In the genomic region with DNA sequence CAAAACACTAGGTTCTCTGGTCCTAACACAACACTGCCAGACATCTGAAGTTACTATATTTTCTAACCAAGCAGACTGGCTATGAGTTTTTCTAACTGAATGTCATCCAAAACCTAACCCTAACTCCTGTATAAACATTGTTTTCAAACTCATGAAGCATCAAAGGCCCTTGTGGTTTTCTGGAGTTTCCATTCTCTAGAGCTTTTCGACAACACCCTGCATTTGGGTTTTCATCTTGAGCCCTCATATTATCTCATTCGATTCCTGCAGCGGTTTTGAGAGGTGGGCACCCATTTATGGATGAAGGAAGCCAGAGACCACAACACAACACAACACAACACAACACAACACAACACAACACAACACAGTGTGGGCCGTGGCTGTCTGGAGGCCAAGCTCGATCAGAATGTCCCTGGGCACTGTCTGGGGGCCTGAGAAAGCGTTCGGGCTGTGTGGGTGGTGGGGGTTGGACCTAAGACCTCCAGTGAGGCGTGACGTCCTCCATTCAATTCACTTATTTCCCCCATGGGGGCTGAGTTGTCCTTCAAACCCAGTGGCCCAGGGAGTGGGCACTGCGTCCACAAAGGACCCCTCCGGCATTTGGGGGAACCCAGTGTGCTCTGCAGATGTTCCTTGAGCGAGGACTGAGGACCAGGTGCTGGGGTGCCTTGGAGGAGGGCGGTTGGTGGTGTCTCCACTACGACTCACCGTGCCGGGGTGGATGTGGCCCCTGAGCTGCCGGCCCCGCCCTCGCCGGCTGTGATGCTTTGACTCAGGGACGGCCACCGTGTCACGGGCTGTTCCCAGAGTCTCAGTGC, we compare ENCODE assay signal across 17 cellular contexts.
DNase-seq lines count a peak whose midpoint lies in the region; ATAC-seq and TF ChIP-seq lines count a peak whose summit lies in the region.
"Had no signal": no experiment of that assay in that cellular context is flagged by ENCODE, and none has a peak within 500 bp of the region (broad histone marks: within the 10 kb centered on the region; RNA-seq: fewer than 3 reads in every experiment).

No MANE protein-coding gene starts in this region.

- H3K4me2 ChIP-seq in BLaER1 treated with 17β-estradiol and CSF1 and Interleukin-3, amounts not matched to agents 10 nM and 100 nM, result peak overlapping the region in 10 of 11 experiments; percentile 7 to 71 (median 54); a peak in 18 of 22 replicates
- H3K4me2 ChIP-seq in PC-3 (ENCODE audit: low read length), result no peak overlapping the region

- H3K4me3 ChIP-seq in BLaER1 treated with 17β-estradiol and CSF1 and Interleukin-3, amounts not matched to agents 10 nM and 100 nM, result no peak overlapping the region
- no peak overlapping the region for H3K4me3 ChIP-seq in PC-3 (ENCODE audit: low read length)
- H3K4me3 ChIP-seq: left lung, MG63, SK-N-MC had no signal

- BruUV-seq in PC-3 (replicated peaks; lab: Mats Ljungman, UMichigan), result no TSS peak

- no peaks in the 10 kb centered on the region for H3K36me3 ChIP-seq in BLaER1 treated with 17β-estradiol and CSF1 and Interleukin-3, amounts not matched to agents 10 nM and 100 nM
- H3K36me3 ChIP-seq in PC-3 (ENCODE audit: low read depth, low read length), result no peaks in the 10 kb centered on the region
- H3K36me3 ChIP-seq: left lung, MG63 had no signal

- no peaks in the 10 kb centered on the region for H3K9me3 ChIP-seq in BLaER1 treated with 17β-estradiol and CSF1 and Interleukin-3, amounts not matched to agents 10 nM and 100 nM (replicated peaks in 1 of 11)
- no peaks in the 10 kb centered on the region for H3K9me3 ChIP-seq in CD4-positive, alpha-beta T cell (ENCODE audit: control insufficient read depth, low read length)
- no peaks in the 10 kb centered on the region for H3K9me3 ChIP-seq in PC-3 (ENCODE audit: low read length)
- H3K9me3 ChIP-seq: left lung, MG63 had no signal

- no peaks in the 10 kb centered on the region for H3K27me3 Mint-ChIP-seq in CD4-positive, alpha-beta T cell
- H3K27me3 Mint-ChIP-seq in activated T-cell treated with anti-CD3 and anti-CD28 coated beads, Interleukin-2, amount 50 U/mL, for 72 hours (ENCODE audit: low read depth), result no peaks in the 10 kb centered on the region

- no peaks in the 10 kb centered on the region for H3K9me3 Mint-ChIP-seq in CD4-positive, alpha-beta T cell
- H3K9me3 Mint-ChIP-seq in activated T-cell treated with anti-CD3 and anti-CD28 coated beads, Interleukin-2, amount 50 U/mL, for 72 hours, result no peaks in the 10 kb centered on the region
- H3K9me3 Mint-ChIP-seq: activated T-helper 1 cell treated with anti-CD3 and anti-CD28 coated beads, Interleukin-12 subunit alpha, Interleukin-12 subunit beta, Interleukin-2, Interleukin-4 antibody, amounts not matched to agents 30 ng/mL and 10 ng/mL and 1 ng/mL, durations not matched to agents 14 hours and 24 hours and 36 hours had no signal

- intact Hi-C loops in CD4-positive, alpha-beta T cell (cut with DNase I, micrococcal nuclease), result no loop called here
- intact Hi-C loops in posterior vena cava (cut with DNase I) (no loop called here), PC-3 (cut with micrococcal nuclease) (no loop called here)

- POLR2A ChIA-PET in CD4-positive, alpha-beta T cell (lab: Charles Lee), result interaction anchor here (0.8 to 3.6 kb wide), 9 partner anchors 9 to 356 kb away, joined by 3 to 30 read pairs (median 3); no protein-coding TSS in a partner anchor
- POLR2A ChIA-PET in PC-3 (lab: Charles Lee; ENCODE audit: unreplicated experiment), result no interaction called here

- ATAC-seq in CD4-positive, alpha-beta T cell (ENCODE audit: poor library complexity), result peak; percentile 83
- peak; percentile 59 to 68 for ATAC-seq in activated T-cell treated with anti-CD3 and anti-CD28 coated beads, Interleukin-2, amount 50 U/mL, for 72 hours (replicated peaks in 1 of 2)
- ATAC-seq in left lobe of liver (no peak), HG02870 (IDR thresholded peaks at IDR 0.05; ENCODE audit: unreplicated experiment) (no peak), PC-3 (no peak)
- ATAC-seq: left lung had no signal

- H4K20me1 ChIP-seq in BLaER1 treated with 17β-estradiol and CSF1 and Interleukin-3, amounts not matched to agents 10 nM and 100 nM, result peaks cover 0 to 8% (median 0%) of the 10 kb centered on the region in 11 experiments; a peak in 1 of 22 replicates
- no peaks in the 10 kb centered on the region for H4K20me1 ChIP-seq in PC-3 (ENCODE audit: low read length)

- no peaks in the 10 kb centered on the region for H3K36me3 Mint-ChIP-seq in CD4-positive, alpha-beta T cell (ENCODE audit: low read depth)
- no peaks in the 10 kb centered on the region for H3K36me3 Mint-ChIP-seq in activated T-cell treated with anti-CD3 and anti-CD28 coated beads, Interleukin-2, amount 50 U/mL, for 72 hours (ENCODE audit: insufficient read depth in 2 of 2)

- no peaks in the 10 kb centered on the region for H3K79me2 ChIP-seq in PC-3 (ENCODE audit: low read length)

- TF ChIP-seq CTCF in CD4-positive, alpha-beta T cell (IDR thresholded peaks at IDR 0.05), result no peak
- no peak for TF ChIP-seq CTCF in PC-3 (conservative IDR thresholded peaks at IDR 0.05; ENCODE audit: low read depth, low read length)

- DNase-seq in CD4-positive, alpha-beta T cell, result peak in 5 of 10 experiments; percentile 16 to 22 (median 20)
- peak; percentile 42 to 55 for DNase-seq in activated T-cell treated with anti-CD3 and anti-CD28 coated beads, Interleukin-2, amount 50 U/mL, for 72 hours
- DNase-seq in posterior vena cava (ENCODE audit: low spot score) (peak; percentile 59), left lobe of liver (ENCODE audit: low spot score) (no peak), PC-3 (no peak)
- DNase-seq: AML-193, Calu3, MG63, midbrain, NCI-H1436 treated with DMSO at 0.1 percent for 48 hours, NCI-H524 had no signal

- no peak overlapping the region for H3K9ac ChIP-seq in BLaER1 treated with 17β-estradiol and CSF1 and Interleukin-3, amounts not matched to agents 10 nM and 100 nM
- H3K9ac ChIP-seq in PC-3 (ENCODE audit: low read length), result no peak overlapping the region

- peak overlapping the region; percentile 69 for H3K4me3 Mint-ChIP-seq in CD4-positive, alpha-beta T cell
- peak overlapping the region; percentile 18 to 52 for H3K4me3 Mint-ChIP-seq in activated T-cell treated with anti-CD3 and anti-CD28 coated beads, Interleukin-2, amount 50 U/mL, for 72 hours
- H3K4me3 Mint-ChIP-seq: activated T-helper 1 cell treated with anti-CD3 and anti-CD28 coated beads, Interleukin-12 subunit alpha, Interleukin-12 subunit beta, Interleukin-2, Interleukin-4 antibody, amounts not matched to agents 30 ng/mL and 10 ng/mL and 1 ng/mL, durations not matched to agents 14 hours and 24 hours and 36 hours had no signal

- no peaks in the 10 kb centered on the region for H3K27me3 ChIP-seq in BLaER1 treated with 17β-estradiol and CSF1 and Interleukin-3, amounts not matched to agents 10 nM and 100 nM
- H3K27me3 ChIP-seq in CD4-positive, alpha-beta T cell (ENCODE audit: control insufficient read depth, insufficient read depth, low read length), result no peaks in the 10 kb centered on the region
- peaks cover 15% of the 10 kb centered on the region for H3K27me3 ChIP-seq in PC-3 (ENCODE audit: low read length)
- H3K27me3 ChIP-seq: MG63 had no signal

- H2AFZ ChIP-seq in PC-3 (ENCODE audit: low read length), result no peak overlapping the region

- no peaks in the 10 kb centered on the region for H3K9me2 ChIP-seq in PC-3 (replicated peaks; ENCODE audit: low read length)

- no peak overlapping the region for H3K27ac ChIP-seq in BLaER1 treated with 17β-estradiol and CSF1 and Interleukin-3, amounts not matched to agents 10 nM and 100 nM
- H3K27ac ChIP-seq in CD4-positive, alpha-beta T cell (ENCODE audit: low read depth, low read length), result no peak overlapping the region
- no peak overlapping the region for H3K27ac ChIP-seq in PC-3 (ENCODE audit: low read length)
- H3K27ac ChIP-seq: left lung, SK-N-MC had no signal

- peaks cover 0 to 18% (median 13%) of the 10 kb centered on the region in 10 experiments; a peak in 18 of 20 replicates for H3K4me1 ChIP-seq in BLaER1 treated with 17β-estradiol and CSF1 and Interleukin-3, amounts not matched to agents 10 nM and 100 nM
- no peaks in the 10 kb centered on the region for H3K4me1 ChIP-seq in PC-3 (ENCODE audit: insufficient read depth, low read length)
- H3K4me1 ChIP-seq: left lung had no signal

- H3K27ac Mint-ChIP-seq in CD4-positive, alpha-beta T cell, result peak overlapping the region; percentile 88
- H3K27ac Mint-ChIP-seq in activated T-cell treated with anti-CD3 and anti-CD28 coated beads, Interleukin-2, amount 50 U/mL, for 72 hours, result no peak overlapping the region
- H3K27ac Mint-ChIP-seq: activated T-helper 1 cell treated with anti-CD3 and anti-CD28 coated beads, Interleukin-12 subunit alpha, Interleukin-12 subunit beta, Interleukin-2, Interleukin-4 antibody, amounts not matched to agents 30 ng/mL and 10 ng/mL and 1 ng/mL, durations not matched to agents 14 hours and 24 hours and 36 hours; progenitor cell of endocrine pancreas had no signal

- H3F3A ChIP-seq in PC-3 (ENCODE audit: low read length, unreplicated experiment), result no peaks in the 10 kb centered on the region

- CTCF ChIA-PET in CD4-positive, alpha-beta T cell (lab: Charles Lee), result interaction anchor here (0.6 kb wide), 1 partner anchor 47 kb away, joined by 3 read pairs; no protein-coding TSS in a partner anchor
- CTCF ChIA-PET in PC-3 (lab: Charles Lee), result no interaction called here

- H3K4me1 Mint-ChIP-seq in CD4-positive, alpha-beta T cell (ENCODE audit: low read depth), result peaks cover 45% of the 10 kb centered on the region
- H3K4me1 Mint-ChIP-seq in activated T-cell treated with anti-CD3 and anti-CD28 coated beads, Interleukin-2, amount 50 U/mL, for 72 hours (ENCODE audit: low read depth), result peaks cover 24% of the 10 kb centered on the region

Comparison
In these comparisons a context has a peak if more than half of its experiments do, and no peak if none do; other contexts are left out.
1. ATAC-seq: peak in CD4-positive, alpha-beta T cell (single experiment) and activated T-cell treated with anti-CD3 and anti-CD28 coated beads, Interleukin-2, amount 50 U/mL, for 72 hours (2 of 2); none in left lobe of liver (single experiment), HG02870 (single experiment) and PC-3 (single experiment).
2. DNase-seq: peak in activated T-cell treated with anti-CD3 and anti-CD28 coated beads, Interleukin-2, amount 50 U/mL, for 72 hours (2 of 2) and posterior vena cava (single experiment); none in left lobe of liver (single experiment) and PC-3 (single experiment).